ENCODE assay signal across 18 cellular contexts in genomic region chr11:44327730-44328691, GRCh38. TPM values are rescaled to one million over a fixed set of nuclear protein-coding genes. Genes with fewer than 3 reads are reported as not detected.
DNase-seq lines count a peak whose midpoint lies in the region; ATAC-seq and TF ChIP-seq lines count a peak whose summit lies in the region.
"Had no signal": no experiment of that assay in that cellular context is flagged by ENCODE, and none has a peak within 500 bp of the region (broad histone marks: within the 10 kb centered on the region; RNA-seq: fewer than 3 reads in every experiment).

No MANE protein-coding gene starts in this region.

- H3K4me3 ChIP-seq in astrocyte of the spinal cord (ENCODE audit: low read depth, low read length) (no peak overlapping the region), retinal pigment epithelial cell (ENCODE audit: low read length) (no peak overlapping the region)
- H3K4me3 ChIP-seq: HAP-1, smooth muscle cell, vagina had no signal

- no peaks in the 10 kb centered on the region for H3K4me1 Mint-ChIP-seq in CD14-positive monocyte
- H3K4me1 Mint-ChIP-seq: activated naive CD4-positive, alpha-beta T cell treated with anti-CD3 and anti-CD28 coated beads, Interleukin-2, amount 50 U/mL, for 24 hours had no signal

- peak overlapping the region in 1 of 2 donors; percentile 23 for H3K4me3 Mint-ChIP-seq in CD14-positive monocyte
- H3K4me3 Mint-ChIP-seq: activated naive CD4-positive, alpha-beta T cell treated with anti-CD3 and anti-CD28 coated beads, Interleukin-2, amount 50 U/mL, for 24 hours; stimulated activated naive CD8-positive, alpha-beta T cell treated with anti-CD3 and anti-CD28 coated beads, Interleukin-15, Interleukin-2, amounts not matched to agents 100 ng/mL and 50 ng/mL, for 24 hours; T-helper 1 cell treated with Interleukin-12 subunit alpha and Interleukin-12 subunit beta and Interleukin-4 antibody, amounts not matched to agents 30 μg/mL and 1 μg/mL, for 36 hours had no signal

- peak overlapping the region in 1 of 7 donors; percentile 30 for H3K27ac Mint-ChIP-seq in CD14-positive monocyte
- H3K27ac Mint-ChIP-seq: activated naive CD4-positive, alpha-beta T cell treated with anti-CD3 and anti-CD28 coated beads, Interleukin-2, amount 50 U/mL, for 24 hours; stimulated activated naive CD8-positive, alpha-beta T cell treated with anti-CD3 and anti-CD28 coated beads, Interleukin-15, Interleukin-2, amounts not matched to agents 100 ng/mL and 50 ng/mL, for 24 hours; T-helper 1 cell treated with Interleukin-12 subunit alpha and Interleukin-12 subunit beta and Interleukin-4 antibody, amounts not matched to agents 30 μg/mL and 1 μg/mL, for 36 hours had no signal

- H3K27me3 Mint-ChIP-seq in CD14-positive monocyte (ENCODE audit: low read depth in 3 of 3): peaks cover 47 to 85% (median 64%) of the 10 kb centered on the region in 3 donors

- H3K9me3 Mint-ChIP-seq in CD14-positive monocyte: peaks cover 0 to 3% (median 0%) of the 10 kb centered on the region in 7 donors
- H3K9me3 Mint-ChIP-seq: activated naive CD4-positive, alpha-beta T cell treated with anti-CD3 and anti-CD28 coated beads, Interleukin-2, amount 50 U/mL, for 24 hours; stimulated activated naive CD8-positive, alpha-beta T cell treated with anti-CD3 and anti-CD28 coated beads, Interleukin-15, Interleukin-2, amounts not matched to agents 100 ng/mL and 50 ng/mL, for 24 hours; T-helper 1 cell treated with Interleukin-12 subunit alpha and Interleukin-12 subunit beta and Interleukin-4 antibody, amounts not matched to agents 30 μg/mL and 1 μg/mL, for 36 hours had no signal

- DNase-seq in NCI-H748 (lab: John Stamatoyannopoulos, UW; ENCODE audit: unreplicated experiment) (peak; percentile 41), NCI-H748 treated with DMSO at 0.1 percent for 48 hours (lab: John Stamatoyannopoulos, UW) (no peak), NCI-H1105 treated with DMSO at 0.1 percent for 48 hours (lab: John Stamatoyannopoulos, UW) (peak; percentile 71), astrocyte of the spinal cord (ENCODE audit: low read depth, low spot score) (no peak), retinal pigment epithelial cell (ENCODE audit: low read depth) (no peak), CD14-positive monocyte (ENCODE audit: low spot score) (no peak)
- DNase-seq: head of caudate nucleus, islet precursor cell, NCI-H2029, occipital lobe had no signal

- in situ Hi-C loops in astrocyte of the spinal cord (cut with HindIII; ENCODE audit: low sequenced_read_pairs): no loop called here

- ATAC-seq in GM18909 (IDR thresholded peaks at IDR 0.05; ENCODE audit: poor library complexity, unreplicated experiment) (no peak), GM18861 (IDR thresholded peaks at IDR 0.05; ENCODE audit: unreplicated experiment) (no peak)

- TF ChIP-seq CTCF in astrocyte of the spinal cord (IDR thresholded peaks at IDR 0.05; ENCODE audit: low read depth, low read length) (peak; percentile 24), retinal pigment epithelial cell (conservative IDR thresholded peaks at IDR 0.05; ENCODE audit: low read depth, low read length) (peak; percentile 9), CD14-positive monocyte (IDR thresholded peaks at IDR 0.05) (no peak)

- intact Hi-C loops in CD14-positive monocyte (cut with micrococcal nuclease): no loop called here

- no peaks in the 10 kb centered on the region for H3K36me3 Mint-ChIP-seq in CD14-positive monocyte
- H3K36me3 Mint-ChIP-seq: activated naive CD4-positive, alpha-beta T cell treated with anti-CD3 and anti-CD28 coated beads, Interleukin-2, amount 50 U/mL, for 24 hours had no signal

RNA-seq across cellular contexts. Expression of gene ALX4, which starts 18.1 kb away (rescaled TPM):
- polyA plus RNA-seq in CD14-positive monocyte: not detected
- polyA plus RNA-seq: smooth muscle cell had no signal

Comparison
In these comparisons a context has a peak if more than half of its experiments do, and no peak if none do; other contexts are left out.
1. DNase-seq: peak in NCI-H748 (single experiment) and NCI-H1105 treated with DMSO at 0.1 percent for 48 hours (single experiment); none in NCI-H748 treated with DMSO at 0.1 percent for 48 hours (single experiment), astrocyte of the spinal cord (single experiment), retinal pigment epithelial cell (single experiment) and CD14-positive monocyte (single experiment).